In genomic region chr1:244801246-244801645, GRCh38 we compare ENCODE assay signal across 8 cellular contexts. TPM values are rescaled to one million over a fixed set of nuclear protein-coding genes. Genes with fewer than 3 reads are reported as not detected.
DNase-seq lines count a peak whose midpoint lies in the region; TF ChIP-seq lines count a peak whose summit lies in the region.

No MANE protein-coding gene starts in this region.

- no peak overlapping the region for H3K4me3 ChIP-seq in GM06990 (replicated peaks; ENCODE audit: low read depth, low read length)
- no peak overlapping the region for H3K4me3 ChIP-seq in neural progenitor cell
- H3K4me3 ChIP-seq in neuronal stem cell (ENCODE audit: low read length in 2 of 2), result no peak overlapping the region

- no peaks in the 10 kb centered on the region for H3K27me3 ChIP-seq in GM06990 (replicated peaks; ENCODE audit: control insufficient read depth, insufficient read depth, low read length)
- no peaks in the 10 kb centered on the region for H3K27me3 ChIP-seq in neural progenitor cell
- no peaks in the 10 kb centered on the region for H3K27me3 ChIP-seq in neuronal stem cell (ENCODE audit: control insufficient read depth in 3 of 3, insufficient read depth in 3 of 3, low read depth in 1 of 3, low read length in 3 of 3)

- no peak overlapping the region for H2AK5ac ChIP-seq in neuronal stem cell (ENCODE audit: low read depth, low read length)

- H3K27ac Mint-ChIP-seq in activated CD4-positive, alpha-beta memory T cell treated with anti-CD3 and anti-CD28 coated beads, Interleukin-2, amount 10 ng/mL, durations not matched to agents 7 days and 5 days, result no peak overlapping the region
- H3K27ac Mint-ChIP-seq in endothelial cell (ENCODE audit: unreplicated experiment) (no peak overlapping the region), neural progenitor cell (no peak overlapping the region)

- CTCF ChIA-PET in activated CD4-positive, alpha-beta memory T cell treated with anti-CD3 and anti-CD28 coated beads, Interleukin-2, amount 10 ng/mL, durations not matched to agents 7 days and 5 days (lab: Charles Lee), result interaction anchor here (0.6 to 3.4 kb wide), 19 partner anchors 11 to 250 kb away, joined by 3 to 55 read pairs (median 6); partner anchors contain the start of genes COX20 and HNRNPU

- no peak overlapping the region for H3K4me3 Mint-ChIP-seq in activated CD4-positive, alpha-beta memory T cell treated with anti-CD3 and anti-CD28 coated beads, Interleukin-2, amount 10 ng/mL, durations not matched to agents 7 days and 5 days
- H3K4me3 Mint-ChIP-seq in endothelial cell (ENCODE audit: unreplicated experiment) (no peak overlapping the region), neural progenitor cell (no peak overlapping the region)

- H3K27ac ChIP-seq in neural progenitor cell, result no peak overlapping the region
- H3K27ac ChIP-seq in neuronal stem cell (replicated peaks; ENCODE audit: low read length), result no peak overlapping the region

- no peak overlapping the region for H2BK5ac ChIP-seq in neuronal stem cell (ENCODE audit: low read length)

- H4K91ac ChIP-seq in neuronal stem cell (ENCODE audit: low read depth, low read length, poor library complexity), result no peak overlapping the region

- H3K9ac ChIP-seq in neural progenitor cell, result no peak overlapping the region
- no peak overlapping the region for H3K9ac ChIP-seq in neuronal stem cell (ENCODE audit: low read depth, low read length, poor library complexity)

- no peak overlapping the region for H3K14ac ChIP-seq in neuronal stem cell (ENCODE audit: low read length)

- DNase-seq in GM06990 (ENCODE audit: extremely low read depth, insufficient read length), result peak; percentile 29
- peak; percentile 27 for DNase-seq in HCEC 1CT
- DNase-seq in NCI-H226, result peak; percentile 40
- peak; percentile 51 for DNase-seq in activated CD4-positive, alpha-beta memory T cell treated with anti-CD3 and anti-CD28 coated beads, Interleukin-2, amount 10 ng/mL, durations not matched to agents 7 days and 5 days
- DNase-seq in endothelial cell (ENCODE audit: low spot score), result peak; percentile 15
- DNase-seq in neural progenitor cell (ENCODE audit: low spot score), result peak; percentile 50
- DNase-seq in DMS79 treated with DMSO at 0.1 percent for 48 hours (lab: John Stamatoyannopoulos, UW), result no peak
- no peak for DNase-seq in neuronal stem cell (ENCODE audit: low spot score)

- H3K9me3 Mint-ChIP-seq in activated CD4-positive, alpha-beta memory T cell treated with anti-CD3 and anti-CD28 coated beads, Interleukin-2, amount 10 ng/mL, durations not matched to agents 7 days and 5 days, result no peaks in the 10 kb centered on the region
- H3K9me3 Mint-ChIP-seq in endothelial cell (ENCODE audit: unreplicated experiment) (no peaks in the 10 kb centered on the region), neural progenitor cell (no peaks in the 10 kb centered on the region)

- no peaks in the 10 kb centered on the region for H3K36me3 Mint-ChIP-seq in activated CD4-positive, alpha-beta memory T cell treated with anti-CD3 and anti-CD28 coated beads, Interleukin-2, amount 10 ng/mL, durations not matched to agents 7 days and 5 days (ENCODE audit: low read depth)
- no peaks in the 10 kb centered on the region for H3K36me3 Mint-ChIP-seq in endothelial cell (ENCODE audit: low read depth, unreplicated experiment)
- no peaks in the 10 kb centered on the region for H3K36me3 Mint-ChIP-seq in neural progenitor cell

- H3K18ac ChIP-seq in neuronal stem cell (ENCODE audit: low read length), result no peak overlapping the region

- no peaks in the 10 kb centered on the region for H3K79me1 ChIP-seq in neuronal stem cell (ENCODE audit: low read depth, low read length)

- peaks cover 4% of the 10 kb centered on the region for H3K27me3 Mint-ChIP-seq in activated CD4-positive, alpha-beta memory T cell treated with anti-CD3 and anti-CD28 coated beads, Interleukin-2, amount 10 ng/mL, durations not matched to agents 7 days and 5 days
- H3K27me3 Mint-ChIP-seq in endothelial cell (ENCODE audit: unreplicated experiment) (no peaks in the 10 kb centered on the region), neural progenitor cell (ENCODE audit: insufficient read depth, low read depth) (peaks cover 9% of the 10 kb centered on the region)

- H2AFZ ChIP-seq in neural progenitor cell (replicated peaks) (no peak overlapping the region), neuronal stem cell (ENCODE audit: low read length) (no peak overlapping the region)

- TF ChIP-seq CTCF in GM06990 (IDR thresholded peaks at IDR 0.05; ENCODE audit: insufficient read depth, low read length, poor library complexity, severe bottlenecking), result peak; percentile 65
- TF ChIP-seq CTCF in endothelial cell (IDR thresholded peaks at IDR 0.05; ENCODE audit: unreplicated experiment), result peak; percentile 80
- TF ChIP-seq CTCF in neural progenitor cell (IDR thresholded peaks at IDR 0.05), result peak; percentile 56

- H3K36me3 ChIP-seq in GM06990 (ENCODE audit: control insufficient read depth, insufficient read depth, low read length) (no peaks in the 10 kb centered on the region), neural progenitor cell (no peaks in the 10 kb centered on the region), neuronal stem cell (replicated peaks in 1 of 2; ENCODE audit: control insufficient read depth in 2 of 2, insufficient read depth in 2 of 2, low read length in 2 of 2) (no peaks in the 10 kb centered on the region)

- H3K4ac ChIP-seq in neuronal stem cell (ENCODE audit: low read length), result no peak overlapping the region

- no peak overlapping the region for H4K8ac ChIP-seq in neuronal stem cell (ENCODE audit: low read depth, low read length)

- H2BK15ac ChIP-seq in neuronal stem cell (ENCODE audit: low read length), result no peak overlapping the region

- H2BK120ac ChIP-seq in neuronal stem cell (ENCODE audit: low read depth, low read length), result no peak overlapping the region

- WGBS in neuronal stem cell (ENCODE audit: extremely low coverage in 2 of 2, insufficient read length in 2 of 2, insufficient replicate concordance in 1 of 2), 2 donors, result no CpG with 5 or more reads among the region's 14 CpGs

- H3K4me1 ChIP-seq in neural progenitor cell, result no peaks in the 10 kb centered on the region
- H3K4me1 ChIP-seq in neuronal stem cell (ENCODE audit: control insufficient read depth in 2 of 2, insufficient read depth in 1 of 2, low read depth in 1 of 2, low read length in 2 of 2), result no peaks in the 10 kb centered on the region

- no peak overlapping the region for H3K23ac ChIP-seq in neuronal stem cell (ENCODE audit: low read depth, low read length, poor library complexity)

- H3F3A ChIP-seq in neural progenitor cell (ENCODE audit: low read depth), result no peaks in the 10 kb centered on the region

- no peaks in the 10 kb centered on the region for H3K79me2 ChIP-seq in neural progenitor cell (ENCODE audit: low read depth)

- peaks cover 5% of the 10 kb centered on the region for H3K4me1 Mint-ChIP-seq in activated CD4-positive, alpha-beta memory T cell treated with anti-CD3 and anti-CD28 coated beads, Interleukin-2, amount 10 ng/mL, durations not matched to agents 7 days and 5 days
- H3K4me1 Mint-ChIP-seq in endothelial cell (ENCODE audit: unreplicated experiment), result no peaks in the 10 kb centered on the region
- no peaks in the 10 kb centered on the region for H3K4me1 Mint-ChIP-seq in neural progenitor cell

- POLR2A ChIA-PET in activated CD4-positive, alpha-beta memory T cell treated with anti-CD3 and anti-CD28 coated beads, Interleukin-2, amount 10 ng/mL, durations not matched to agents 7 days and 5 days (lab: Charles Lee), result interaction anchor here (0.8 to 2.3 kb wide), 4 partner anchors 9 to 242 kb away, joined by 3 to 9 read pairs (median 4); partner anchors contain the start of gene COX20

- no peaks in the 10 kb centered on the region for H4K20me1 ChIP-seq in neural progenitor cell (ENCODE audit: low read depth)

- H3K9me3 ChIP-seq in neural progenitor cell (ENCODE audit: low read depth) (no peaks in the 10 kb centered on the region), neuronal stem cell (replicated peaks in 1 of 2; ENCODE audit: control insufficient read depth in 2 of 2, insufficient read depth in 1 of 2, low read depth in 1 of 2, low read length in 2 of 2) (no peaks in the 10 kb centered on the region)

- no peak overlapping the region for H2BK12ac ChIP-seq in neuronal stem cell (ENCODE audit: low read length)

- H3K4me2 ChIP-seq in neural progenitor cell, result no peak overlapping the region
- H3K4me2 ChIP-seq in neuronal stem cell (ENCODE audit: insufficient read depth, low read length, poor library complexity, severe bottlenecking), result no peak overlapping the region

RNA-seq across cellular contexts. Expression of gene COX20, which starts 34.2 kb away (rescaled TPM):
- 10 to 100 TPM; 22.2 to 22.9 TPM for total RNA-seq in activated CD4-positive, alpha-beta memory T cell treated with anti-CD3 and anti-CD28 coated beads, Interleukin-2, amount 10 ng/mL, durations not matched to agents 7 days and 5 days
- total RNA-seq in endothelial cell (ENCODE audit: unreplicated experiment) (9.6 TPM), neural progenitor cell (ENCODE audit: low replicate concordance) (24.0 and 81.6 TPM in 2 replicates)
- polyA plus RNA-seq in neuronal stem cell (2013, experiment 1 of 2), result 32.4 TPM
- 32.4 TPM for polyA plus RNA-seq in neuronal stem cell (2013, experiment 2 of 2)

Comparison
In these comparisons a context has a peak if more than half of its experiments do, and no peak if none do; other contexts are left out.
1. DNase-seq: peak in GM06990 (single experiment), HCEC 1CT (single experiment), NCI-H226 (single experiment), activated CD4-positive, alpha-beta memory T cell treated with anti-CD3 and anti-CD28 coated beads, Interleukin-2, amount 10 ng/mL, durations not matched to agents 7 days and 5 days (single experiment), endothelial cell (single experiment) and neural progenitor cell (single experiment); none in DMS79 treated with DMSO at 0.1 percent for 48 hours (single experiment) and neuronal stem cell (single experiment).
2. Peak in every context shown above with its lines, with median percentiles within 50 percentile points of each other: CTCF ChIP-seq.